ENCODE assay signal across 9 cellular contexts in the genomic region with DNA sequence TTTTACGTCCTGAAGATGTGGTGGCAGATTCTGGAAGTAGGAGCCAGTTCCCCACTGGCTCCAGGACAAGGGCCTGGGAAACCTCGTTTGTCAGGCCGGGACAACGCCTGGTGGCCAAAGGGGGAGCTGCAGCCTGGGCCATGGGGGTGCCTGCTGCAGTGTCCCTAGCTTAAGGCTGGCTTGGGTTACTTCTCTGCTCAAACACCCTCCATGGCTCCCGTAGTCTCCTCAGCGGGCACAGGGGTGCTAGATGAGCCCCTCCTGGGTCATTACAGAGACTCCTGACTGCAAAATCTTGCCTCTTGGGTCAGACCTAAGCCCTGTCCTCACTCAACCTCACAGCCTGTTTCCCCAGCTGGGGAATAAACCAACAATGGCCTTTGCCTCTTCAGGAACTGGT. TPM values are rescaled to one million over a fixed set of nuclear protein-coding genes. Genes with fewer than 3 reads are reported as not detected.
DNase-seq lines count a peak whose midpoint lies in the region; ATAC-seq, FAIRE-seq and TF ChIP-seq lines count a peak whose summit lies in the region.
"Had no signal": no experiment of that assay in that cellular context is flagged by ENCODE, and none has a peak within 500 bp of the region (broad histone marks: within the 10 kb centered on the region; RNA-seq: fewer than 3 reads in every experiment).

No MANE protein-coding gene starts in this region.

- H3K27ac ChIP-seq in HL-60 (replicated peaks) (no peak overlapping the region), mesenchymal stem cell (ENCODE audit: low read length, poor library complexity, severe bottlenecking) (no peak overlapping the region), dorsolateral prefrontal cortex (no peak overlapping the region)

- no peak overlapping the region for H2BK15ac ChIP-seq in mesenchymal stem cell (ENCODE audit: low read depth, poor library complexity, severe bottlenecking)

- H4K8ac ChIP-seq in mesenchymal stem cell (ENCODE audit: low read length), result no peak overlapping the region

- H3K9me3 ChIP-seq in mesenchymal stem cell (ENCODE audit: control insufficient read depth, low read length), result no peaks in the 10 kb centered on the region

- H2BK12ac ChIP-seq in mesenchymal stem cell (ENCODE audit: low read length in 2 of 2), result no peak overlapping the region

- no peaks in the 10 kb centered on the region for H3K9me3 Mint-ChIP-seq in activated naive CD4-positive, alpha-beta T cell treated with anti-CD3 and anti-CD28 coated beads, Interleukin-2, amount 50 U/mL, for 72 hours

- no peak overlapping the region for H3K4me2 ChIP-seq in mesenchymal stem cell (ENCODE audit: low read length, poor library complexity, severe bottlenecking)

- no peak overlapping the region for H3K23ac ChIP-seq in mesenchymal stem cell (ENCODE audit: low read length in 2 of 2)

- H3K14ac ChIP-seq in mesenchymal stem cell (ENCODE audit: low read length in 2 of 2), result no peak overlapping the region

- H2AK5ac ChIP-seq in mesenchymal stem cell (ENCODE audit: low read length, severe bottlenecking), result no peak overlapping the region

- H3K18ac ChIP-seq in mesenchymal stem cell (ENCODE audit: low read depth in 1 of 2, low read length in 2 of 2), result no peak overlapping the region

- DNase-seq in D341Med (ENCODE audit: low spot score), result peak; percentile 78
- DNase-seq in HL-60 (ENCODE audit: low read depth in 1 of 2, low spot score in 1 of 2), result peak in 1 of 2 experiments; percentile 45
- DNase-seq in activated naive CD4-positive, alpha-beta T cell treated with anti-CD3 and anti-CD28 coated beads, Interleukin-2, amount 50 U/mL, for 72 hours (ENCODE audit: low spot score in 2 of 2), result no peak
- DNase-seq in mesenchymal stem cell, result peak; percentile 39
- no peak for DNase-seq in dorsolateral prefrontal cortex
- DNase-seq in GM19239 (ENCODE audit: insufficient read length, low spot score), result no peak

- no peak overlapping the region for H2AFZ ChIP-seq in mesenchymal stem cell (ENCODE audit: low read depth, low read length)

- no peak overlapping the region for H2BK5ac ChIP-seq in mesenchymal stem cell (ENCODE audit: low read depth, low read length, poor library complexity, severe bottlenecking)

- WGBS in mesenchymal stem cell, result 65% methylated on average over 6 of the region's 6 CpGs

- no peak overlapping the region for H4K91ac ChIP-seq in mesenchymal stem cell (ENCODE audit: low read length)

- H3K36me3 Mint-ChIP-seq in activated naive CD4-positive, alpha-beta T cell treated with anti-CD3 and anti-CD28 coated beads, Interleukin-2, amount 50 U/mL, for 72 hours, result no peaks in the 10 kb centered on the region

- peak; percentile 34 to 48 for ATAC-seq in activated naive CD4-positive, alpha-beta T cell treated with anti-CD3 and anti-CD28 coated beads, Interleukin-2, amount 50 U/mL, for 72 hours
- ATAC-seq in GM21381 (IDR thresholded peaks at IDR 0.05; ENCODE audit: unreplicated experiment) (no peak), HG03469 (IDR thresholded peaks at IDR 0.05; ENCODE audit: unreplicated experiment) (no peak)

- H3K4me3 ChIP-seq in HL-60 (replicated peaks; ENCODE audit: insufficient read depth, low read length), result no peak overlapping the region
- no peak overlapping the region for H3K4me3 ChIP-seq in mesenchymal stem cell (ENCODE audit: insufficient read depth in 1 of 2, low read depth in 1 of 2, low read length in 2 of 2)
- H3K4me3 ChIP-seq in dorsolateral prefrontal cortex, result no peak overlapping the region

- H3K36me3 ChIP-seq in mesenchymal stem cell (ENCODE audit: control insufficient read depth in 1 of 2, insufficient read depth in 2 of 2, low read depth in 1 of 2, low read length in 2 of 2), result no peaks in the 10 kb centered on the region

- H3K4me1 ChIP-seq in mesenchymal stem cell (ENCODE audit: control insufficient read depth, insufficient read depth, low read depth, low read length), result peaks cover 19% of the 10 kb centered on the region

- no peak overlapping the region for H3K4ac ChIP-seq in mesenchymal stem cell (ENCODE audit: low read depth in 1 of 2, low read length in 2 of 2)

- H2BK120ac ChIP-seq in mesenchymal stem cell (ENCODE audit: low read depth, low read length), result no peak overlapping the region

- TF ChIP-seq CTCF in HL-60 (IDR thresholded peaks at IDR 0.05; ENCODE audit: insufficient read depth, low read length) (peak; percentile 28), dorsolateral prefrontal cortex (IDR thresholded peaks at IDR 0.05 in 54 of 56, conservative IDR thresholded peaks at IDR 0.05 in 2 of 56; ENCODE audit: low read depth in 1 of 56, partially characterized antibody in 56 of 56) (peak in 19 of 56 donors; percentile 9 to 37 (median 21))

- no peak overlapping the region for H3K27ac Mint-ChIP-seq in activated naive CD4-positive, alpha-beta T cell treated with anti-CD3 and anti-CD28 coated beads, Interleukin-2, amount 50 U/mL, for 72 hours

- no peak for FAIRE-seq in GM19239 (lab: Jason Lieb, UNC)
- FAIRE-seq: endometrium had no signal

- no peak overlapping the region for H3K9ac ChIP-seq in mesenchymal stem cell (ENCODE audit: low read length)

- H3K27me3 ChIP-seq in HL-60 (ENCODE audit: insufficient read depth, poor library complexity, severe bottlenecking), result no peaks in the 10 kb centered on the region
- H3K27me3 ChIP-seq in mesenchymal stem cell (ENCODE audit: control insufficient read depth in 1 of 2, insufficient read depth in 1 of 2, low read length in 2 of 2), result peaks cover 0 to 37% of the 10 kb centered on the region in 2 experiments
- peaks cover 0 to 7% (median 0%) of the 10 kb centered on the region in 45 donors for H3K27me3 ChIP-seq in dorsolateral prefrontal cortex

- intact Hi-C loops in dorsolateral prefrontal cortex (cut with DNase I), result no loop called here

- no peaks in the 10 kb centered on the region for H3K79me1 ChIP-seq in mesenchymal stem cell (replicated peaks; ENCODE audit: low read length, poor library complexity, severe bottlenecking)

RNA-seq across cellular contexts. Expression of gene CILP2, which starts 14.7 kb away (rescaled TPM):
- under 1 TPM; 0.25 to 0.31 TPM for total RNA-seq in activated naive CD4-positive, alpha-beta T cell treated with anti-CD3 and anti-CD28 coated beads, Interleukin-2, amount 50 U/mL, for 72 hours
- 0.32 TPM for polyA plus RNA-seq in mesenchymal stem cell (2013, experiment 1 of 2)
- polyA plus RNA-seq in mesenchymal stem cell (2013, experiment 2 of 2), result 0.23 TPM
- total RNA-seq in dorsolateral prefrontal cortex, result 1 to 10 TPM in 27 of 120 experiments, under 1 TPM in 92, not detected in 1; 0.13 to 2.3 (median 0.68) TPM

RNA-seq across cellular contexts. Expression of gene YJEFN3, which starts 24.1 kb away (rescaled TPM):
- total RNA-seq in activated naive CD4-positive, alpha-beta T cell treated with anti-CD3 and anti-CD28 coated beads, Interleukin-2, amount 50 U/mL, for 72 hours, result 10 to 100 TPM in 1 of 2 donors, 1 to 10 TPM in 1; 5.7 to 11.3 TPM
- polyA plus RNA-seq in mesenchymal stem cell (2013, experiment 1 of 2), result 2.1 TPM
- polyA plus RNA-seq in mesenchymal stem cell (2013, experiment 2 of 2), result 1.7 TPM
- total RNA-seq in dorsolateral prefrontal cortex, result 100 to 1,000 TPM in 2 of 120 experiments, 10 to 100 TPM in 118; 23.4 to 122 (median 60.0) TPM

RNA-seq across cellular contexts. Expression of gene NDUFA13, which starts 36.8 kb away (rescaled TPM):
- total RNA-seq in activated naive CD4-positive, alpha-beta T cell treated with anti-CD3 and anti-CD28 coated beads, Interleukin-2, amount 50 U/mL, for 72 hours, result 100 to 1,000 TPM; 358 to 407 TPM
- polyA plus RNA-seq in mesenchymal stem cell (2013, experiment 1 of 2), result 201 TPM
- polyA plus RNA-seq in mesenchymal stem cell (2013, experiment 2 of 2), result 201 TPM
- 100 to 1,000 TPM; 270 to 471 (median 352) TPM for total RNA-seq in dorsolateral prefrontal cortex

RNA-seq across cellular contexts. Expression of gene TSSK6, which starts 37.5 kb away (rescaled TPM):
- 1 to 10 TPM; 3.8 to 5.5 TPM for total RNA-seq in activated naive CD4-positive, alpha-beta T cell treated with anti-CD3 and anti-CD28 coated beads, Interleukin-2, amount 50 U/mL, for 72 hours
- polyA plus RNA-seq in mesenchymal stem cell (2013, experiment 1 of 2), result 0.61 TPM
- polyA plus RNA-seq in mesenchymal stem cell (2013, experiment 2 of 2), result 0.66 TPM
- total RNA-seq in dorsolateral prefrontal cortex, result 1 to 10 TPM in 103 of 120 experiments, under 1 TPM in 17; 0.44 to 4.5 (median 1.8) TPM

Comparison
In these comparisons a context has a peak if more than half of its experiments do, and no peak if none do; other contexts are left out.
1. DNase-seq: peak in D341Med (single experiment) and mesenchymal stem cell (single experiment); none in activated naive CD4-positive, alpha-beta T cell treated with anti-CD3 and anti-CD28 coated beads, Interleukin-2, amount 50 U/mL, for 72 hours (0 of 2), dorsolateral prefrontal cortex (0 of 10) and GM19239 (single experiment).
2. ATAC-seq: peak in activated naive CD4-positive, alpha-beta T cell treated with anti-CD3 and anti-CD28 coated beads, Interleukin-2, amount 50 U/mL, for 72 hours (2 of 2); none in GM21381 (single experiment) and HG03469 (single experiment).